In the genomic region with DNA sequence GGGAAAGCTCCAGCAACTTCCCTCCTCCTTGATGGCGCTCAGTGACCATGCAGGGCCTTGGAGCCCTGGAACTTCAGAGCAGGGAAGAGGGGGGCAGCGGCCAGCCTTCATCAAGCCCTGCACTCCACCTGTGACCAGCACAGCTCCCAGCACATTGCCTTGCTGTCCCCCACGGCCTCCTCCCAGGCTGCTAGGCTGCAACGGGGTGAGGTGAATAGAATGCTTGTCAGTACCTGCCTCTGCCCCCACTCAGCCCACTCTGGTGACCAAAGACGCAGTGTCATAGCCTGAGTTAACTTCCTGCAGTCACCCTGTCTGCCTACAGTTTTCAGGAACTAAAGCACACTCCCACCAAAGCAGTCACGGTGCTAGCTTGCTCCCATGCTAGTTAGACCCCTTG, we compare ENCODE assay signal across 22 cellular contexts.
DNase-seq lines count a peak whose midpoint lies in the region; ATAC-seq, FAIRE-seq and TF ChIP-seq lines count a peak whose summit lies in the region.
"Had no signal": no experiment of that assay in that cellular context is flagged by ENCODE, and none has a peak within 500 bp of the region (broad histone marks: within the 10 kb centered on the region; RNA-seq: fewer than 3 reads in every experiment).

No MANE protein-coding gene starts in this region.

- H2BK20ac ChIP-seq in H1 (ENCODE audit: low read length): no peak overlapping the region

- CTCF ChIA-PET in mammary epithelial cell (lab: Charles Lee; ENCODE audit: low non-redundant PET): no interaction called here
- CTCF ChIA-PET in MCF 10A (lab: Yijun Ruan, JAX): no interaction called here
- CTCF ChIA-PET in H1 (lab: Charles Lee; ENCODE audit: partially characterized antibody): interaction anchor here (0.8 to 1.2 kb wide), 3 partner anchors 13 to 249 kb away, joined by 3 to 5 read pairs (median 3); no protein-coding TSS in a partner anchor
- CTCF ChIA-PET in GM10248 (lab: Yijun Ruan, JAX): interaction anchor here (1.2 kb wide), 1 partner anchor 11 kb away, joined by 3 read pairs; no protein-coding TSS in a partner anchor

- dilution Hi-C loops in mammary epithelial cell (cut with HindIII; ENCODE audit: low sequenced_read_pairs): no loop called here

- POLR2A ChIA-PET in MCF 10A (lab: Yijun Ruan, JAX): no interaction called here
- POLR2A ChIA-PET in H1 (lab: Charles Lee; ENCODE audit: partially characterized antibody): no interaction called here
- POLR2A ChIA-PET in GM10248 (lab: Yijun Ruan, JAX): no interaction called here

- peak overlapping the region; percentile 61; the same call in 1 of the 2 replicates for H2BK15ac ChIP-seq in H1 (ENCODE audit: low read length)

- no peak overlapping the region; the same call in 1 of the 2 replicates for H3K18ac ChIP-seq in H1 (ENCODE audit: extremely low read depth, low read length)

- TF ChIP-seq POLR2A in H1 (IDR thresholded peaks at IDR 0.05; ENCODE audit: control extremely low read depth in 1 of 2, low read depth in 2 of 2, low read length in 2 of 2) (no peak), spleen (IDR thresholded peaks at IDR 0.05) (no peak)

- no peak overlapping the region for H4K5ac ChIP-seq in H1 (ENCODE audit: insufficient read length, low read depth, low read length)

- no peaks in the 10 kb centered on the region for H3K36me3 ChIP-seq in mammary epithelial cell (ENCODE audit: insufficient read depth, low read length)
- no peaks in the 10 kb centered on the region for H3K36me3 ChIP-seq in H1 (ENCODE audit: control insufficient read depth in 2 of 4, insufficient read depth in 4 of 4, low read length in 3 of 4)
- H3K36me3 ChIP-seq in spleen: no peaks in the 10 kb centered on the region
- H3K36me3 ChIP-seq: MG63 had no signal

- no peak overlapping the region for H3K23ac ChIP-seq in H1 (ENCODE audit: insufficient read length)

- no peaks in the 10 kb centered on the region for H3K27me3 Mint-ChIP-seq in MCF 10A (ENCODE audit: insufficient read depth, unreplicated experiment)
- H3K27me3 Mint-ChIP-seq: B cell had no signal

- no peak overlapping the region for H3K56ac ChIP-seq in H1 (replicated peaks; ENCODE audit: insufficient read length, low read depth, low read length)

- no peak for ATAC-seq in esophagus mucosa
- ATAC-seq in HG02763 (IDR thresholded peaks at IDR 0.05; ENCODE audit: unreplicated experiment): no peak
- ATAC-seq: CD8-positive, alpha-beta T cell; GM23338 had no signal

- peak overlapping the region; percentile 25 for H2AFZ ChIP-seq in mammary epithelial cell (ENCODE audit: low read depth, low read length)
- no peak overlapping the region for H2AFZ ChIP-seq in H1 (ENCODE audit: low read length)
- H2AFZ ChIP-seq: GM23338 had no signal

- no peak overlapping the region for H2BK120ac ChIP-seq in H1 (replicated peaks; ENCODE audit: low read depth, low read length)

- BruUV-seq in mammary epithelial cell (replicated peaks; lab: Mats Ljungman, UMichigan) (no TSS peak), MCF 10A (replicated peaks; lab: Mats Ljungman, UMichigan) (no TSS peak)

- no peak for TF ChIP-seq CTCF in mammary epithelial cell (conservative IDR thresholded peaks at IDR 0.05 in 1 of 2, IDR thresholded peaks at IDR 0.05 in 1 of 2; ENCODE audit: extremely low read depth in 1 of 2, insufficient read depth in 1 of 2, low read depth in 1 of 2, low read length in 2 of 2)
- no peak for TF ChIP-seq CTCF in MCF 10A (IDR thresholded peaks at IDR 0.05; ENCODE audit: unreplicated experiment)
- TF ChIP-seq CTCF in H1 (IDR thresholded peaks at IDR 0.05; ENCODE audit: control extremely low read depth in 1 of 3, insufficient read depth in 1 of 3, low read depth in 1 of 3, low read length in 3 of 3): no peak
- TF ChIP-seq CTCF in spleen (IDR thresholded peaks at IDR 0.05 in 8 of 11, conservative IDR thresholded peaks at IDR 0.05 in 3 of 11): no peak
- no peak for TF ChIP-seq CTCF in GM10248 (IDR thresholded peaks at IDR 0.05; ENCODE audit: control extremely low read depth, extremely low read depth, low read depth, missing control alignments)

- TF ChIP-seq RAD21 in H1 (IDR thresholded peaks at IDR 0.05 in 1 of 2, conservative IDR thresholded peaks at IDR 0.05 in 1 of 2; ENCODE audit: low read depth in 2 of 2, low read length in 2 of 2): no peak

- H4K20me1 ChIP-seq in mammary epithelial cell (ENCODE audit: insufficient read depth, low read length) (no peaks in the 10 kb centered on the region), H1 (replicated peaks in 1 of 2; ENCODE audit: control insufficient read depth in 1 of 2, insufficient read depth in 2 of 2, low read length in 2 of 2) (no peaks in the 10 kb centered on the region)

- H3K4me3 ChIP-seq in mammary epithelial cell (replicated peaks in 1 of 3; ENCODE audit: insufficient read depth in 1 of 3, low read depth in 2 of 3, low read length in 3 of 3) (no peak overlapping the region), H1 (ENCODE audit: extremely low read depth in 1 of 4, insufficient read depth in 2 of 4, low read depth in 3 of 4, low read length in 4 of 4) (no peak overlapping the region), spleen (no peak overlapping the region)
- H3K4me3 ChIP-seq: GM23338, MG63 had no signal

- H3K27ac ChIP-seq in mammary epithelial cell (ENCODE audit: insufficient read depth, low read depth, low read length) (no peak overlapping the region), H1 (ENCODE audit: low read depth, low read length) (no peak overlapping the region), spleen (peak overlapping the region in 4 of 8 donors; percentile 44 to 78 (median 66))

- H2AK5ac ChIP-seq in H1 (ENCODE audit: low read depth, low read length): 0 out of 2 replicates have a peak overlapping the region, but pooled peaks have one; percentile 65

- no peaks in the 10 kb centered on the region for H3K79me1 ChIP-seq in H1 (ENCODE audit: low read depth, low read length)

- 13% methylated on average over 4 of the region's 6 CpGs for WGBS in mammary epithelial cell (ENCODE audit: low coverage, missing lambda C conversion rate)
- WGBS in H1 (ENCODE audit: extremely low coverage in 1 of 2, insufficient coverage in 1 of 2, insufficient read length in 1 of 2, insufficient replicate concordance in 2 of 2, low coverage in 1 of 2, low lambda C conversion rate in 2 of 2, missing lambda C conversion rate in 1 of 2), 2 experiments: 87% methylated on average over 6 of the region's 6 CpGs; no CpG with 5 or more reads in 1 of the 2 experiments
- 75 to 86% (median 79%) methylated on average over 5 to 6 of the region's 6 CpGs for WGBS in spleen, 5 donors

- H3K4me3 Mint-ChIP-seq in MCF 10A (ENCODE audit: unreplicated experiment): no peak overlapping the region
- H3K4me3 Mint-ChIP-seq: B cell; CD8-positive, alpha-beta T cell; GM23338 had no signal

- H3K4ac ChIP-seq in H1 (replicated peaks; ENCODE audit: insufficient read length, low read depth, low read length): no peak overlapping the region

- no peak for TF ChIP-seq EP300 in H1 (IDR thresholded peaks at IDR 0.05; ENCODE audit: borderline replicate concordance in 1 of 2, low read depth in 2 of 2, low read length in 2 of 2)

- H3K4me1 ChIP-seq in mammary epithelial cell (ENCODE audit: insufficient read depth, low read length) (peaks cover 21% of the 10 kb centered on the region), H1 (replicated peaks in 1 of 4; ENCODE audit: control insufficient read depth in 3 of 4, insufficient read depth in 4 of 4, low read length in 3 of 4) (peaks cover 0 to 13% (median 9%) of the 10 kb centered on the region in 4 experiments; a peak in 6 of 7 replicates), spleen (peaks cover 12 to 74% (median 62%) of the 10 kb centered on the region in 6 donors)

- peak overlapping the region; percentile 66; the same call in 1 of the 2 replicates for H2BK5ac ChIP-seq in H1 (ENCODE audit: low read depth, low read length)

- H3K9me3 ChIP-seq in mammary epithelial cell (replicated peaks; ENCODE audit: insufficient read depth, low read length): no peaks in the 10 kb centered on the region
- no peaks in the 10 kb centered on the region for H3K9me3 ChIP-seq in H1 (ENCODE audit: insufficient read depth in 2 of 2, low read depth in 1 of 2, low read length in 1 of 2)
- H3K9me3 ChIP-seq in spleen: no peaks in the 10 kb centered on the region
- H3K9me3 ChIP-seq: MG63 had no signal

- peaks cover 14% of the 10 kb centered on the region for H3K4me1 Mint-ChIP-seq in MCF 10A (ENCODE audit: insufficient read depth, unreplicated experiment)

- H3K27me3 ChIP-seq in mammary epithelial cell (ENCODE audit: insufficient read depth, low read length): no peaks in the 10 kb centered on the region
- no peaks in the 10 kb centered on the region for H3K27me3 ChIP-seq in H1 (replicated peaks in 1 of 4; ENCODE audit: control insufficient read depth in 3 of 4, extremely low read depth in 1 of 4, insufficient read depth in 3 of 4, low read length in 3 of 4)
- H3K27me3 ChIP-seq in spleen (replicated peaks in 1 of 7): no peaks in the 10 kb centered on the region
- H3K27me3 ChIP-seq: MG63 had no signal

- H3K4me2 ChIP-seq in mammary epithelial cell (ENCODE audit: insufficient read depth, low read depth, low read length): no peak overlapping the region
- H3K4me2 ChIP-seq in H1 (ENCODE audit: insufficient read depth in 1 of 2, low read depth in 2 of 2, low read length in 2 of 2): no peak overlapping the region
- H3K4me2 ChIP-seq: GM23338 had no signal

- peak overlapping the region; percentile 6 for H4K91ac ChIP-seq in H1 (replicated peaks; ENCODE audit: insufficient read length, low read length)

- no peak overlapping the region for H3K27ac Mint-ChIP-seq in MCF 10A (ENCODE audit: low read depth, unreplicated experiment)
- H3K27ac Mint-ChIP-seq: B cell; CD8-positive, alpha-beta T cell; GM23338 had no signal

- H3K79me2 ChIP-seq in mammary epithelial cell (ENCODE audit: insufficient read depth, low read length): no peaks in the 10 kb centered on the region
- no peaks in the 10 kb centered on the region for H3K79me2 ChIP-seq in H1 (ENCODE audit: control insufficient read depth in 1 of 2, insufficient read depth in 2 of 2, low read length in 2 of 2)

- DNase-seq in mammary epithelial cell: no peak
- no peak for DNase-seq in MCF 10A (ENCODE audit: unreplicated experiment)
- DNase-seq in Kasumi-1 (lab: John Stamatoyannopoulos, UW): peak; percentile 16 to 22
- DNase-seq in H1 (ENCODE audit: low read depth in 1 of 2, low spot score in 2 of 2): no peak
- peak; percentile 50 for DNase-seq in spleen
- DNase-seq in GM10248 (ENCODE audit: extremely low spot score): no peak
- DNase-seq: Calu3; CD8-positive, alpha-beta T cell; MG63; NCI-H1048; NCI-H1436; NCI-H1930; NCI-H226; NCI-H524; NCI-H82; OCI-M1; RPMI8226 had no signal

- no peaks in the 10 kb centered on the region for H3K9me3 Mint-ChIP-seq in MCF 10A (ENCODE audit: unreplicated experiment)
- H3K9me3 Mint-ChIP-seq: CD8-positive, alpha-beta T cell; GM23338 had no signal

- no peak overlapping the region for H4K8ac ChIP-seq in H1 (ENCODE audit: extremely low read depth, insufficient read depth, low read length)

- in situ Hi-C loops in mammary epithelial cell (cut with MboI; ENCODE audit: low sequenced_read_pairs in 2 of 2): no loop called here

- peaks cover 17% of the 10 kb centered on the region for H3K36me3 Mint-ChIP-seq in MCF 10A (ENCODE audit: insufficient read depth, unreplicated experiment)
- H3K36me3 Mint-ChIP-seq: CD8-positive, alpha-beta T cell had no signal

- FAIRE-seq in H1 (lab: Jason Lieb, UNC): no peak
- FAIRE-seq: GM12891 had no signal

- no peak overlapping the region for H3K14ac ChIP-seq in H1 (ENCODE audit: insufficient read length)

- H3K9ac ChIP-seq in mammary epithelial cell (ENCODE audit: insufficient read depth, low read length): no peak overlapping the region
- H3K9ac ChIP-seq in H1 (replicated peaks in 1 of 4; ENCODE audit: extremely low read depth in 1 of 4, low read depth in 3 of 4, low read length in 3 of 4): no peak overlapping the region

- intact Hi-C loops in mammary epithelial cell (cut with micrococcal nuclease): no loop called here
- intact Hi-C loops in MCF 10A (cut with micrococcal nuclease): no loop called here
- intact Hi-C loops in spleen (cut with DNase I; ENCODE audit: low total_unique reads): no loop called here

- no peaks in the 10 kb centered on the region for H3K23me2 ChIP-seq in H1 (ENCODE audit: low read depth, low read length)

- 0 out of 2 replicates have a peak overlapping the region, but pooled peaks have one; percentile 60 for H2BK12ac ChIP-seq in H1 (ENCODE audit: low read depth, low read length)

Comparison
In these comparisons a context has a peak if more than half of its experiments do, and no peak if none do; other contexts are left out.
1. DNase-seq: peak in Kasumi-1 (2 of 2) and spleen (single experiment); none in mammary epithelial cell (single experiment), MCF 10A (single experiment), H1 (0 of 2) and GM10248 (single experiment).
2. CTCF ChIA-PET loops: an anchor here in H1 (0.8 to 1.2 kb wide) and GM10248 (1.2 kb wide); none called in mammary epithelial cell and MCF 10A.